ENCODE assay signal across 8 cellular contexts in the genomic region with DNA sequence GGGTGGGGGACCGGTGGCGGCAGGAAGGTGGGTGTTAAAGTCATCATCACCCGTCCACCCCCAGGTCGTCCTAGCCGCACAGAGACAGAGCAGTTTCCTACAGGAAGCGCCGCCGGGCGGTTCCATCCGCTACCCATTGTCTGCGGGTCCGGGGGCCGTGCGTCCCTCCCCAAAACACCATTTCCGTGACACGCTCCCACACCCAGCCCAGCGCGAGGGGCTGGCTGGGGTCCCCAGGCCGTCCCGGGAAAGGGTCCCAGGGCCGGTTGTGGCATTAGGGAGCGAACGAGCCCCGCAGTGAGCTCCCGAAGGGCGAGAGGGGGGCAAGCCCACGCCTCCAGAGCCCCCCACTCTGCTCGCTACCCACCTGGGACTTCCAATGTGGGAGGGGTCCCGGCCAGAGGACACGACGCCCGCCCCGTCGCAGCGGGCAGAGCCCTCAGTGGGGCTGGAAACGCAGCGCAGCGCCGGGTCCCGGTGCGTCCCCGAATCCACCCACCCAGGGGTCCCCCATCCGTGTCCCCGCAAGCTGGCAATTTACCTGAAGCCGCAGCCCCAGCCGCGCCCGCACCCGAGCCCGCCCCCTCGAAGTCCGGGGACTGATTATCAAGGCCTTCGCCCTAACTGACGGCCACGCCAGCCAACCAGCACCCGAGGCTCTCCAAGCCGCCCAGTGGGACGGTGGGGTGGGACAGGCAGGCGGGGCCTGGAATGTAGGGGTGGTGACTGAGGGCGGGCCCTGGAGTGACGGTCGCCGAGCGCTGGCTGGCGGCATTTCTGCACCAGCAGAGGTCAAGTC. TPM values are rescaled to one million over a fixed set of nuclear protein-coding genes. Genes with fewer than 3 reads are reported as not detected.
DNase-seq lines count a peak whose midpoint lies in the region; ATAC-seq and TF ChIP-seq lines count a peak whose summit lies in the region.

A gene (minus strand): TSS at position 579 of the 799 bp plus-strand sequence. CDS start 5,434 bp downstream, outside the sequence.

- H3K79me2 ChIP-seq in mammary epithelial cell (ENCODE audit: insufficient read depth, low read length): no peaks in the 10 kb centered on the region

- no peaks in the 10 kb centered on the region for H3K27me3 ChIP-seq in mammary epithelial cell (ENCODE audit: insufficient read depth, low read length)
- peaks cover 23% of the 10 kb centered on the region for H3K27me3 ChIP-seq in iPS-20b (ENCODE audit: insufficient read depth, low read length)
- H3K27me3 ChIP-seq in skeletal muscle satellite cell (ENCODE audit: control insufficient read depth, insufficient read depth, low read length): peaks cover 20% of the 10 kb centered on the region

- TF ChIP-seq CTCF in GM10248 (IDR thresholded peaks at IDR 0.05; ENCODE audit: control extremely low read depth, extremely low read depth, low read depth, missing control alignments) (no peak), WTC11 (IDR thresholded peaks at IDR 0.05) (no peak), mammary epithelial cell (conservative IDR thresholded peaks at IDR 0.05 in 1 of 2, IDR thresholded peaks at IDR 0.05 in 1 of 2; ENCODE audit: extremely low read depth in 1 of 2, insufficient read depth in 1 of 2, low read depth in 1 of 2, low read length in 2 of 2) (no peak)

- peak within 1 kb of the TSS; percentile 77 for H3K4me2 ChIP-seq in mammary epithelial cell (ENCODE audit: insufficient read depth, low read depth, low read length)
- H3K4me2 ChIP-seq in skeletal muscle satellite cell (ENCODE audit: low read length): peak within 1 kb of the TSS; percentile 77

- H3K9ac ChIP-seq in mammary epithelial cell (ENCODE audit: insufficient read depth, low read length): no peak within 1 kb of the TSS
- H3K9ac ChIP-seq in iPS-20b (ENCODE audit: low read depth, low read length): no peak within 1 kb of the TSS; the same call in 1 of the 2 replicates
- H3K9ac ChIP-seq in skeletal muscle satellite cell (ENCODE audit: low read depth, low read length): no peak within 1 kb of the TSS

- no peaks in the 10 kb centered on the region for H4K20me1 ChIP-seq in mammary epithelial cell (ENCODE audit: insufficient read depth, low read length)

- peaks cover 38% of the 10 kb centered on the region for H3K27me3 Mint-ChIP-seq in WTC11 (ENCODE audit: low read depth)

- no peaks in the 10 kb centered on the region for H3K36me3 Mint-ChIP-seq in WTC11

- peak within 1 kb of the TSS; percentile 77 for H2AFZ ChIP-seq in mammary epithelial cell (ENCODE audit: low read depth, low read length)

- WGBS in mammary epithelial cell (ENCODE audit: low coverage, missing lambda C conversion rate): 4% methylated on average over 11 of the region's 65 CpGs

- no TSS peak for BruUV-seq in mammary epithelial cell (replicated peaks; lab: Mats Ljungman, UMichigan)

- in situ Hi-C loops in mammary epithelial cell (cut with MboI; ENCODE audit: low sequenced_read_pairs in 2 of 2): no loop called here

- H3K4me1 Mint-ChIP-seq in WTC11: peaks cover 22% of the 10 kb centered on the region

- H3K4me3 ChIP-seq in mammary epithelial cell (replicated peaks in 1 of 3; ENCODE audit: insufficient read depth in 1 of 3, low read depth in 2 of 3, low read length in 3 of 3) (peak within 1 kb of the TSS; percentile 17 to 45 (median 20)), iPS-20b (ENCODE audit: low read length) (peak within 1 kb of the TSS; percentile 71), skeletal muscle satellite cell (ENCODE audit: low read length) (peak within 1 kb of the TSS; percentile 61)

- peak within 1 kb of the TSS; percentile 64 for H3K4me3 Mint-ChIP-seq in WTC11

- H3K9me3 Mint-ChIP-seq in WTC11: no peaks in the 10 kb centered on the region

- dilution Hi-C loops in mammary epithelial cell (cut with HindIII; ENCODE audit: low sequenced_read_pairs): no loop called here

- peaks cover 4% of the 10 kb centered on the region for H3K4me1 ChIP-seq in mammary epithelial cell (ENCODE audit: insufficient read depth, low read length)
- H3K4me1 ChIP-seq in iPS-20b (ENCODE audit: insufficient read depth, low read length): no peaks in the 10 kb centered on the region
- H3K4me1 ChIP-seq in skeletal muscle satellite cell (ENCODE audit: control insufficient read depth, insufficient read depth, low read length): peaks cover 3% of the 10 kb centered on the region

- H3K27ac Mint-ChIP-seq in WTC11: no peak within 1 kb of the TSS; the same call in 1 of the 2 replicates

- DNase-seq in GM10248 (ENCODE audit: extremely low spot score) (peak; percentile 99), NCI-H2081 (lab: John Stamatoyannopoulos, UW) (peak; percentile 70 to 88), WTC11 (ENCODE audit: low spot score) (peak; percentile 99), mammary epithelial cell (peak; percentile 90)

- intact Hi-C loops in mammary epithelial cell (cut with micrococcal nuclease): no loop called here

- CTCF ChIA-PET in GM10248 (lab: Yijun Ruan, JAX) (interaction anchor here (1.1 to 6.4 kb wide), 6 partner anchors 11 to 240 kb away, joined by 3 to 63 read pairs (median 3); no protein-coding TSS in a partner anchor), WTC11 (lab: Charles Lee) (interaction anchor here (0.7 to 4.8 kb wide), 10 partner anchors 9 to 299 kb away, joined by 3 to 39 read pairs (median 4); a partner anchor contains a TSS), mammary epithelial cell (lab: Charles Lee; ENCODE audit: low non-redundant PET) (no interaction called here)

- POLR2A ChIA-PET in GM10248 (lab: Yijun Ruan, JAX): no interaction called here
- POLR2A ChIA-PET in WTC11 (lab: Charles Lee): no interaction called here

- no peaks in the 10 kb centered on the region for H3K36me3 ChIP-seq in mammary epithelial cell (ENCODE audit: insufficient read depth, low read length)
- H3K36me3 ChIP-seq in iPS-20b (ENCODE audit: insufficient read depth, low read depth, low read length): no peaks in the 10 kb centered on the region
- H3K36me3 ChIP-seq in skeletal muscle satellite cell (ENCODE audit: insufficient read depth, low read length): no peaks in the 10 kb centered on the region

- ATAC-seq in HG02798 (IDR thresholded peaks at IDR 0.05; ENCODE audit: poor library complexity, unreplicated experiment) (peak; percentile 88), WTC11 (peak; percentile 98), HG03469 (IDR thresholded peaks at IDR 0.05; ENCODE audit: unreplicated experiment) (no peak)

- H3K9me3 ChIP-seq in mammary epithelial cell (replicated peaks; ENCODE audit: insufficient read depth, low read length): no peaks in the 10 kb centered on the region
- no peaks in the 10 kb centered on the region for H3K9me3 ChIP-seq in iPS-20b (ENCODE audit: insufficient read depth, low read depth, low read length)
- H3K9me3 ChIP-seq in skeletal muscle satellite cell (replicated peaks; ENCODE audit: low read length): no peaks in the 10 kb centered on the region

- H3K27ac ChIP-seq in mammary epithelial cell (ENCODE audit: insufficient read depth, low read depth, low read length) (no peak within 1 kb of the TSS), iPS-20b (ENCODE audit: low read length) (no peak within 1 kb of the TSS)

TF ChIP-seq in WTC11, 78 proteins besides CTCF, POLR2A, EP300 and RAD21 (continues in another document):
- TF ChIP-seq NR3C1 (CRISPR knock-in tag; conservative IDR thresholded peaks at IDR 0.05; ENCODE audit: low read depth): no peak
- TF ChIP-seq FOXP1 (CRISPR knock-in tag; IDR thresholded peaks at IDR 0.05; ENCODE audit: borderline replicate concordance): 0 out of 2 replicates have a peak, but pooled peaks have one; percentile 59
- TF ChIP-seq FOXJ3 (CRISPR knock-in tag; IDR thresholded peaks at IDR 0.05; ENCODE audit: borderline replicate concordance): no peak
- TF ChIP-seq, protein P1, sequence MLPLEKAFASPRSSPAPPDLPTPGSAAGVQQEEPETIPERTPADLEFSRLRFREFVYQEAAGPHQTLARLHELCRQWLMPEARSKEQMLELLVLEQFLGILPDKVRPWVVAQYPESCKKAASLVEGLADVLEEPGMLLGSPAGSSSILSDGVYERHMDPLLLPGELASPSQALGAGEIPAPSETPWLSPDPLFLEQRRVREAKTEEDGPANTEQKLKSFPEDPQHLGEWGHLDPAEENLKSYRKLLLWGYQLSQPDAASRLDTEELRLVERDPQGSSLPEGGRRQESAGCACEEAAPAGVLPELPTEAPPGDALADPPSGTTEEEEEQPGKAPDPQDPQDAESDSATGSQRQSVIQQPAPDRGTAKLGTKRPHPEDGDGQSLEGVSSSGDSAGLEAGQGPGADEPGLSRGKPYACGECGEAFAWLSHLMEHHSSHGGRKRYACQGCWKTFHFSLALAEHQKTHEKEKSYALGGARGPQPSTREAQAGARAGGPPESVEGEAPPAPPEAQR (CRISPR knock-in tag; IDR thresholded peaks at IDR 0.05): no peak
- TF ChIP-seq ZBTB21 (CRISPR knock-in tag; IDR thresholded peaks at IDR 0.05; ENCODE audit: borderline replicate concordance): no peak
- TF ChIP-seq, protein P2, sequence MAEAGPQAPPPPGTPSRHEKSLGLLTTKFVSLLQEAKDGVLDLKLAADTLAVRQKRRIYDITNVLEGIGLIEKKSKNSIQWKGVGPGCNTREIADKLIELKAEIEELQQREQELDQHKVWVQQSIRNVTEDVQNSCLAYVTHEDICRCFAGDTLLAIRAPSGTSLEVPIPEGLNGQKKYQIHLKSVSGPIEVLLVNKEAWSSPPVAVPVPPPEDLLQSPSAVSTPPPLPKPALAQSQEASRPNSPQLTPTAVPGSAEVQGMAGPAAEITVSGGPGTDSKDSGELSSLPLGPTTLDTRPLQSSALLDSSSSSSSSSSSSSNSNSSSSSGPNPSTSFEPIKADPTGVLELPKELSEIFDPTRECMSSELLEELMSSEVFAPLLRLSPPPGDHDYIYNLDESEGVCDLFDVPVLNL (CRISPR knock-in tag; IDR thresholded peaks at IDR 0.05; ENCODE audit: borderline replicate concordance, low read depth): no peak
- no peak for TF ChIP-seq ATF1 (CRISPR knock-in tag; IDR thresholded peaks at IDR 0.05)

RNA-seq across cellular contexts. Expression of the gene that starts here (rescaled TPM):
- total RNA-seq in WTC11 (2021): 7.8 to 8.0 TPM (median 8.0 TPM) in 3 replicates
- 1 to 10 TPM in 1 of 2 donors, under 1 TPM in 1; 0.33 to 5.3 TPM for total RNA-seq in mammary epithelial cell
- 1.9 TPM for polyA plus RNA-seq in mammary epithelial cell
- polyA minus RNA-seq in mammary epithelial cell: 3.5 TPM
- total RNA-seq in skeletal muscle satellite cell (2012; rRNA removed): 0.22 and 0.51 TPM in 2 replicates

Comparison
In these comparisons a context has a peak if more than half of its experiments do, and no peak if none do; other contexts are left out.
1. H3K4me3 ChIP-seq: peak in every context shown above with its lines; median percentile 71 in iPS-20b; 61 in skeletal muscle satellite cell; 20 in mammary epithelial cell.